In the genomic region with DNA sequence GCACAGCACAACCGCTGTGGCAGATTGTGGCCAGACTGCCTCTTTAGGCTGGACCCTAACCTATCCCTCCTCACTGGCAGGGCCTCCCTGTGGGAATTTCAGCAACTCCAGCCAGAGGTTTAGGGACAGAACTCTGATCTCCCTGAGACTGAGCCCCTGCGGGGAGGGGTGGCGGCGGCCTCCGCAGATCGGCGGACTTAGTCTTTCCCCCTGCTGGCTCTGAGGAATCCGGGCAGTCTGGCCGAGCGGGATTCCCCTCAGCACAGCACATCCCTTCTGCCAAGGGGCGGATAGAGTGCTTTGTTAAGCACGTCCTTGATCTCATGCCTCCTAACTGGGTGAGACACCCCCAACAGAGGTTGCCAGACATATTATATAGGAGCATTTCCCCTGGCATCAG, we compare ENCODE assay signal across 25 cellular contexts.
"Had no signal": no experiment of that assay in that cellular context is flagged by ENCODE, and none has a peak within 500 bp of the region (broad histone marks: within the 10 kb centered on the region; RNA-seq: fewer than 3 reads in every experiment).

No MANE protein-coding gene starts in this region.

- H3K27me3 ChIP-seq: brain microvascular endothelial cell, stomach, transverse colon, uterus had no signal

- H3K9me3 ChIP-seq: esophagus squamous epithelium, transverse colon, uterus had no signal

- H3K27ac ChIP-seq: brain microvascular endothelial cell, esophagus squamous epithelium, stomach, transverse colon, uterus had no signal

- H3K36me3 Mint-ChIP-seq: activated naive CD4-positive, alpha-beta T cell treated with anti-CD3 and anti-CD28 coated beads, Interleukin-2, amount 10 ng/mL, durations not matched to agents 7 days and 5 days; naive thymus-derived CD4-positive, alpha-beta T cell; stimulated activated naive B cell treated with anti-CD40 and anti-IgM and Interleukin-4, amounts not matched to agents 10 μg/mL and 1 μg/mL and 100 μg/mL, for 72 hours had no signal

- H3K4me1 ChIP-seq: esophagus squamous epithelium, stomach, transverse colon, uterus had no signal

- H3K4me3 Mint-ChIP-seq: activated CD4-positive, alpha-beta memory T cell treated with anti-CD3 and anti-CD28 coated beads, Interleukin-2, amount 10 ng/mL, durations not matched to agents 7 days and 5 days; activated CD4-positive, alpha-beta T cell treated with anti-CD3 and anti-CD28 coated beads, Interleukin-2, amount 10 ng/mL, durations not matched to agents 7 days and 5 days; activated naive CD4-positive, alpha-beta T cell treated with anti-CD3 and anti-CD28 coated beads, Interleukin-2, amount 10 ng/mL, durations not matched to agents 7 days and 5 days; activated T-cell treated with anti-CD3 and anti-CD28 coated beads, Interleukin-2, amount 50 U/mL, for 24 hours; naive thymus-derived CD4-positive, alpha-beta T cell; stimulated activated naive B cell treated with anti-CD40 and anti-IgM and Interleukin-4, amounts not matched to agents 10 μg/mL and 1 μg/mL and 100 μg/mL, for 72 hours had no signal

- FAIRE-seq: astrocyte, frontal cortex, keratinocyte had no signal

- H3K36me3 ChIP-seq: brain microvascular endothelial cell, esophagus squamous epithelium, stomach, transverse colon, uterus had no signal

- H3K4me1 Mint-ChIP-seq: activated CD4-positive, alpha-beta memory T cell treated with anti-CD3 and anti-CD28 coated beads, Interleukin-2, amount 10 ng/mL, durations not matched to agents 7 days and 5 days; activated CD4-positive, alpha-beta T cell treated with anti-CD3 and anti-CD28 coated beads, Interleukin-2, amount 10 ng/mL, durations not matched to agents 7 days and 5 days; activated naive CD4-positive, alpha-beta T cell treated with anti-CD3 and anti-CD28 coated beads, Interleukin-2, amount 10 ng/mL, durations not matched to agents 7 days and 5 days; naive thymus-derived CD4-positive, alpha-beta T cell; stimulated activated naive B cell treated with anti-CD40 and anti-IgM and Interleukin-4, amounts not matched to agents 10 μg/mL and 1 μg/mL and 100 μg/mL, for 72 hours had no signal

- H3K9me3 Mint-ChIP-seq: activated CD4-positive, alpha-beta memory T cell treated with anti-CD3 and anti-CD28 coated beads, Interleukin-2, amount 10 ng/mL, durations not matched to agents 7 days and 5 days; activated CD4-positive, alpha-beta T cell treated with anti-CD3 and anti-CD28 coated beads, Interleukin-2, amount 10 ng/mL, durations not matched to agents 7 days and 5 days; activated naive CD4-positive, alpha-beta T cell treated with anti-CD3 and anti-CD28 coated beads, Interleukin-2, amount 10 ng/mL, durations not matched to agents 7 days and 5 days; activated T-cell treated with anti-CD3 and anti-CD28 coated beads, Interleukin-2, amount 50 U/mL, for 24 hours had no signal

- H3K4me3 ChIP-seq: esophagus squamous epithelium, stomach, transverse colon, uterus had no signal

- H3K27ac Mint-ChIP-seq: activated CD4-positive, alpha-beta memory T cell treated with anti-CD3 and anti-CD28 coated beads, Interleukin-2, amount 10 ng/mL, durations not matched to agents 7 days and 5 days; activated CD4-positive, alpha-beta T cell treated with anti-CD3 and anti-CD28 coated beads, Interleukin-2, amount 10 ng/mL, durations not matched to agents 7 days and 5 days; activated naive CD4-positive, alpha-beta T cell treated with anti-CD3 and anti-CD28 coated beads, Interleukin-2, amount 10 ng/mL, durations not matched to agents 7 days and 5 days; activated T-cell treated with anti-CD3 and anti-CD28 coated beads, Interleukin-2, amount 50 U/mL, for 24 hours; naive thymus-derived CD4-positive, alpha-beta T cell; stimulated activated naive B cell treated with anti-CD40 and anti-IgM and Interleukin-4, amounts not matched to agents 10 μg/mL and 1 μg/mL and 100 μg/mL, for 72 hours had no signal

- ATAC-seq: left cardiac atrium; naive thymus-derived CD4-positive, alpha-beta T cell; right cardiac atrium; stimulated activated naive B cell treated with anti-CD40 and anti-IgM and Interleukin-4, amounts not matched to agents 10 μg/mL and 1 μg/mL and 100 μg/mL, for 72 hours had no signal

- DNase-seq: activated CD4-positive, alpha-beta memory T cell treated with anti-CD3 and anti-CD28 coated beads, Interleukin-2, amount 10 ng/mL, durations not matched to agents 7 days and 5 days; activated CD4-positive, alpha-beta T cell treated with anti-CD3 and anti-CD28 coated beads for 1 hour; activated CD4-positive, alpha-beta T cell treated with anti-CD3 and anti-CD28 coated beads, Interleukin-2, amount 10 ng/mL, durations not matched to agents 7 days and 5 days; activated CD8-positive, alpha-beta memory T cell treated with anti-CD3 and anti-CD28 coated beads, Interleukin-2, amount 50 U/mL, for 48 hours; activated gamma-delta T cell; activated naive CD4-positive, alpha-beta T cell treated with anti-CD3 and anti-CD28 coated beads, Interleukin-2, amount 10 ng/mL, durations not matched to agents 7 days and 5 days; activated T-cell treated with anti-CD3 and anti-CD28 coated beads, Interleukin-2, amount 50 U/mL, for 24 hours; amniotic stem cell; brain microvascular endothelial cell; cortex of kidney; esophagus squamous epithelium; left cardiac atrium; mammary epithelial cell; midbrain; naive thymus-derived CD4-positive, alpha-beta T cell; right cardiac atrium; stimulated activated CD4-positive, alpha-beta T cell treated with anti-CD3 and anti-CD28 coated beads, Interleukin-15, amount 100 ng/mL, for 24 hours; stimulated activated CD4-positive, alpha-beta T cell treated with anti-CD3 and anti-CD28 coated beads, Interleukin-2, amount 100 ng/mL, for 24 hours; stimulated activated naive B cell treated with anti-CD40 and anti-IgM and Interleukin-4, amounts not matched to agents 10 μg/mL and 1 μg/mL and 100 μg/mL, for 72 hours; stomach; transverse colon; uterus had no signal
